Comparison of ENCODE assay signal across 9 cellular contexts in the genomic region with DNA sequence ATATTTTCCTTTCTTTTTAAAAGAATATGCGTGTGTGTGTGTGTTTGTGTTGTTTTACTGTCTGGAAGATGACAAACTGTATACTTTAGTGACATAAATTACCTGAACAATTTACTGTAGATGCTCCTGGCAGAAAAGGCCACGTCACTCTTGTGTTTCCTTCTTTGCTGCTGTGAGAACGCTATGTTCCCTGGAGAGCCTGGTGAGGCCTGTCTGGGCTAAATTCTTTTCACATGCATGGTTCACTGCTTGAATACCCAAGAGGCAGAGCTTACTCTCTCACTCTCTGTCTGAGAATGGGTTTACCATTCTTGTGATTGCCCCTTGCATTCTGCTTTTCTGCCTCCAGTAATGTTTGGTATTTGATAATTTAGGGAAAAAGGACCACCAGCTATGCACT.
DNase-seq lines count a peak whose midpoint lies in the region; ATAC-seq, FAIRE-seq and TF ChIP-seq lines count a peak whose summit lies in the region.
"Had no signal": no experiment of that assay in that cellular context is flagged by ENCODE, and none has a peak within 500 bp of the region (broad histone marks: within the 10 kb centered on the region; RNA-seq: fewer than 3 reads in every experiment).

No MANE protein-coding gene starts in this region.

- H3K27me3 ChIP-seq in NT2/D1 (ENCODE audit: insufficient read depth, insufficient read length) (no peaks in the 10 kb centered on the region), gastroesophageal sphincter (no peaks in the 10 kb centered on the region), skeletal muscle satellite cell (ENCODE audit: control insufficient read depth, insufficient read depth, low read length) (no peaks in the 10 kb centered on the region)

- no peak for FAIRE-seq in HTR-8/SVneo (lab: Jason Lieb, UNC)

- peaks cover 6% of the 10 kb centered on the region for H3K4me1 ChIP-seq in NT2/D1 (ENCODE audit: insufficient read depth, insufficient read length)
- no peaks in the 10 kb centered on the region for H3K4me1 ChIP-seq in gastroesophageal sphincter
- peaks cover 28% of the 10 kb centered on the region for H3K4me1 ChIP-seq in skeletal muscle satellite cell (ENCODE audit: control insufficient read depth, insufficient read depth, low read length)

- H3K9ac ChIP-seq in NT2/D1 (ENCODE audit: insufficient read length, low read depth) (no peak overlapping the region), skeletal muscle satellite cell (ENCODE audit: low read depth, low read length) (peak overlapping the region; percentile 64)

- peak overlapping the region; percentile 53 for H3K4me2 ChIP-seq in skeletal muscle satellite cell (ENCODE audit: low read length)

- H3K4me3 ChIP-seq in NT2/D1 (ENCODE audit: insufficient read length, low read depth): no peak overlapping the region
- H3K4me3 ChIP-seq in gastroesophageal sphincter: no peak overlapping the region
- H3K4me3 ChIP-seq in skeletal muscle satellite cell (ENCODE audit: low read length): peak overlapping the region; percentile 33

- H3K9me3 ChIP-seq in NT2/D1 (ENCODE audit: insufficient read depth, low read length): peaks cover 45% of the 10 kb centered on the region
- H3K9me3 ChIP-seq in gastroesophageal sphincter: peaks cover 0 to 22% (median 0%) of the 10 kb centered on the region in 3 donors
- no peaks in the 10 kb centered on the region for H3K9me3 ChIP-seq in skeletal muscle satellite cell (replicated peaks; ENCODE audit: low read length)

- H3K27ac ChIP-seq in gastroesophageal sphincter: peak overlapping the region in 3 of 4 donors; percentile 8 to 59 (median 45)

- no peaks in the 10 kb centered on the region for H3K36me3 ChIP-seq in NT2/D1 (ENCODE audit: insufficient read depth, insufficient read length, low read length)
- H3K36me3 ChIP-seq in gastroesophageal sphincter: no peaks in the 10 kb centered on the region
- no peaks in the 10 kb centered on the region for H3K36me3 ChIP-seq in skeletal muscle satellite cell (ENCODE audit: insufficient read depth, low read length)

- 43 to 47% methylated on average over 2 to 3 of the region's 3 CpGs for WGBS in gastroesophageal sphincter (ENCODE audit: low coverage in 1 of 2), 2 donors

- no peak for TF ChIP-seq POLR2A in gastroesophageal sphincter (IDR thresholded peaks at IDR 0.05)

- DNase-seq in NT2/D1 (ENCODE audit: low read depth, low spot score) (peak; percentile 56), HTR-8/SVneo (ENCODE audit: insufficient read length, low spot score) (no peak), DMS53 treated with DMSO at 0.1 percent for 48 hours (lab: John Stamatoyannopoulos, UW; ENCODE audit: unreplicated experiment) (no peak), cerebellar cortex (ENCODE audit: low spot score) (no peak), D341Med (ENCODE audit: low spot score) (no peak)

- no peak for TF ChIP-seq CTCF in gastroesophageal sphincter (IDR thresholded peaks at IDR 0.05)

- TF ChIP-seq EP300 in gastroesophageal sphincter (IDR thresholded peaks at IDR 0.05): peak; percentile 75

- ATAC-seq in GM19463 (IDR thresholded peaks at IDR 0.05; ENCODE audit: unreplicated experiment): peak; percentile 47
- ATAC-seq in gastroesophageal sphincter: peak; percentile 80
- ATAC-seq: activated CD4-positive, CD25-positive, alpha-beta regulatory T cell treated with anti-CD3 and anti-CD28 coated beads, Interleukin-2, amount 50 U/mL, for 24 hours had no signal
